In genomic region chr1:27772071-27772470, GRCh38 we compare ENCODE assay signal across 1 cellular context.
TF ChIP-seq lines count a peak whose summit lies in the region.

No MANE protein-coding gene starts in this region.

TF ChIP-seq in HepG2, 621 proteins besides CTCF, POLR2A, EP300 and RAD21:
- TF ChIP-seq TFDP2 (CRISPR knock-in tag; IDR thresholded peaks at IDR 0.05), result no peak
- TF ChIP-seq ZNF552 (CRISPR knock-in tag; IDR thresholded peaks at IDR 0.05; ENCODE audit: borderline replicate concordance), result no peak
- no peak for TF ChIP-seq ZNF724P (CRISPR knock-in tag; IDR thresholded peaks at IDR 0.05; ENCODE audit: borderline replicate concordance)
- TF ChIP-seq MTA1 (CRISPR knock-in tag; IDR thresholded peaks at IDR 0.05; ENCODE audit: borderline replicate concordance), result no peak
- TF ChIP-seq SCMH1 (CRISPR knock-in tag; IDR thresholded peaks at IDR 0.05; ENCODE audit: borderline replicate concordance), result no peak
- no peak for TF ChIP-seq ZBTB40 (IDR thresholded peaks at IDR 0.05)
- no peak for TF ChIP-seq ZBTB40 (CRISPR knock-in tag; IDR thresholded peaks at IDR 0.05)
